8 cellular contexts compared by ENCODE assay signal in the genomic region with DNA sequence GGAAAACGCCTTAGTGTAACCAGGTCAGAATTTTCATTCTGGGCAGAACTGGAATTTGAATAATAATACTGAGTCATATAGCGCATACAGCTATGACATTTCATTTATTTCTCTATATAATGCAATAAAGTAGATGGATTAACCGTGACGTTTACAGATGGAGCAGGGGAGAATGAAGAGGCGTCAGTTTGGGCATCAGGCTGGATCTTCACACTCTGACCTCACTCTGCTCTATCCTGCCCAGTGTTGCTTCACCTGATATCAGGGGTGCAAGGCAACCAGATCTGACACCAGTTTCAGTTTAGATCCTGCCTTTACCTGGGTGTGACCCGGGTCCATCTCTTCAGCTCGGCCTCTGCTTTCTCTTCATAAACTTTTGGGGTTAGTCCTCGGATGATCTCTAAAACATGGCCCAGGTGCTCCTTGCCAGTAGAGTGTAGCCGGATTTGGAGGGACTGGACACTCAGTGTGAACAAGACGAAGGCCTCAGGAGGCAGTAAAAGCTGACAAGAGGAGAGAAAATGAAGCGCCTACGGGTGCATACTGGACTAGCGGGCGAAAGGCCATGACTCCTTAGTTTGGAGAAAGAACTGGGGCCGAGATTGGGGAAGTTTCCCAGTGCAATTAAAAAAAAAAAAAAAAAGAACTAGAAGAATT. TPM values are rescaled to one million over a fixed set of nuclear protein-coding genes. Genes with fewer than 3 reads are reported as not detected.
A peak's percentile ranks its signal among the peaks of the same experiment; 100 is the strongest.
DNase-seq lines count a peak whose midpoint lies in the region; ATAC-seq, FAIRE-seq and TF ChIP-seq lines count a peak whose summit lies in the region.

No MANE protein-coding gene starts in this region.

- FAIRE-seq in frontal cortex (lab: Jason Lieb, UNC), result no peak

- peak overlapping the region; percentile 93 for H3K9ac ChIP-seq in HCT116 (ENCODE audit: low read length)
- H3K9ac ChIP-seq in rectal smooth muscle tissue (ENCODE audit: low read length), result peak overlapping the region; percentile 28

- RAD21 ChIA-PET in HCT116 (lab: Charles Lee; ENCODE audit: low non-redundant PET in 1 of 2, low total read pairs in 2 of 2, uncharacterized antibody in 2 of 2, unreplicated experiment in 2 of 2), result no interaction called here

- peaks cover 46% of the 10 kb centered on the region for H3K79me2 ChIP-seq in HCT116 (ENCODE audit: insufficient read depth, low read length)

- no peak for TF ChIP-seq CTCF in BE2C (IDR thresholded peaks at IDR 0.05; ENCODE audit: low read depth, low read length)
- TF ChIP-seq CTCF in HCT116 (IDR thresholded peaks at IDR 0.05 in 2 of 3, conservative IDR thresholded peaks at IDR 0.05 in 1 of 3; ENCODE audit: borderline replicate concordance in 1 of 3, insufficient read depth in 1 of 3, low read depth in 2 of 3, low read length in 2 of 3), result no peak
- TF ChIP-seq CTCF in fibroblast of villous mesenchyme (IDR thresholded peaks at IDR 0.05; ENCODE audit: insufficient read depth, low read depth, low read length), result no peak

- peak overlapping the region; percentile 93 for H3K4me3 ChIP-seq in BE2C (ENCODE audit: low read depth, low read length)
- peak overlapping the region; percentile 73 to 93 for H3K4me3 ChIP-seq in HCT116 (replicated peaks in 1 of 2; ENCODE audit: low read depth in 1 of 2, low read length in 2 of 2)
- peak overlapping the region; percentile 95 for H3K4me3 ChIP-seq in fibroblast of villous mesenchyme (ENCODE audit: low read depth, low read length)
- peak overlapping the region; percentile 78 for H3K4me3 ChIP-seq in rectal smooth muscle tissue (ENCODE audit: low read length)

- intact Hi-C loops in HCT116 (cut with micrococcal nuclease), result no loop called here

- no peaks in the 10 kb centered on the region for H3K9me3 ChIP-seq in BE2C
- no peaks in the 10 kb centered on the region for H3K9me3 ChIP-seq in HCT116 (ENCODE audit: control insufficient read depth in 1 of 2, insufficient read depth in 1 of 2, low read depth in 1 of 2, low read length in 2 of 2)

- H3K9me2 ChIP-seq in HCT116 (ENCODE audit: insufficient read depth), result no peaks in the 10 kb centered on the region

- CTCF ChIA-PET in HCT116 (lab: Charles Lee), result interaction anchor here (0.7 to 1.9 kb wide), 16 partner anchors 8 to 139 kb away, joined by 3 to 13 read pairs (median 4); partner anchors contain the start of genes CASP2, EPHA1 and GSTK1

- peak overlapping the region; percentile 98 for H3K4me2 ChIP-seq in HCT116 (ENCODE audit: low read length)

- no peak for TF ChIP-seq POLR2A in HCT116 (IDR thresholded peaks at IDR 0.05; ENCODE audit: borderline replicate concordance, extremely low read depth, insufficient read depth, insufficient read length)

- no peak for DNase-seq in BE2C
- peak; percentile 16 for DNase-seq in HCT116 (ENCODE audit: low read depth, low spot score)
- DNase-seq in SKM-1 treated with dmso at 0.1 percent for 144 hours (lab: John Stamatoyannopoulos, UW; ENCODE audit: unreplicated experiment), result peak; percentile 55
- DNase-seq in fibroblast of villous mesenchyme (ENCODE audit: low read depth), result no peak
- no peak for DNase-seq in frontal cortex (ENCODE audit: low spot score in 2 of 2)
- DNase-seq in AG08395 (ENCODE audit: low spot score), result no peak
- no peak for DNase-seq in GM19238 (ENCODE audit: insufficient read length, low spot score)

- H2AFZ ChIP-seq in HCT116 (ENCODE audit: low read depth, low read length, poor library complexity, severe bottlenecking), result no peak overlapping the region

- H3K36me3 ChIP-seq in BE2C (peaks cover 10% of the 10 kb centered on the region), HCT116 (ENCODE audit: control insufficient read depth in 1 of 2, insufficient read depth in 2 of 2, low read length in 2 of 2) (peaks cover 5 to 9% of the 10 kb centered on the region in 2 experiments; a peak in 2 of 4 replicates), rectal smooth muscle tissue (ENCODE audit: control insufficient read depth, insufficient read depth, low read length) (no peaks in the 10 kb centered on the region)

- H3K27ac ChIP-seq in HCT116 (ENCODE audit: low read depth, low read length), result peak overlapping the region; percentile 96
- peak overlapping the region; percentile 99 for H3K27ac ChIP-seq in rectal smooth muscle tissue (ENCODE audit: low read depth, low read length)

- ATAC-seq in HCT116, result no peak

- POLR2A ChIA-PET in HCT116 (lab: Charles Lee), result interaction anchor here (1.0 kb wide), 1 partner anchor 10 kb away, joined by 3 read pairs; no protein-coding TSS in a partner anchor

- H4K20me1 ChIP-seq in HCT116 (ENCODE audit: insufficient read depth), result no peaks in the 10 kb centered on the region

- no peak for TF ChIP-seq RAD21 in HCT116 (IDR thresholded peaks at IDR 0.05; ENCODE audit: low read depth)

- H3K27me3 ChIP-seq in BE2C, result no peaks in the 10 kb centered on the region
- H3K27me3 ChIP-seq in HCT116 (ENCODE audit: insufficient read depth, low read length), result no peaks in the 10 kb centered on the region
- H3K27me3 ChIP-seq in rectal smooth muscle tissue (ENCODE audit: control insufficient read depth, insufficient read depth, low read length), result no peaks in the 10 kb centered on the region

- H3K4me1 ChIP-seq in BE2C (no peaks in the 10 kb centered on the region; the same call in 1 of the 2 replicates), HCT116 (ENCODE audit: control insufficient read depth in 1 of 2, insufficient read depth in 2 of 2, low read length in 2 of 2) (peaks cover 13 to 36% of the 10 kb centered on the region in 2 experiments), rectal smooth muscle tissue (ENCODE audit: control insufficient read depth, insufficient read depth, low read length) (peaks cover 23% of the 10 kb centered on the region)

- no TSS peak for BruUV-seq in HCT116 (replicated peaks; lab: Mats Ljungman, UMichigan)

TF ChIP-seq in HCT116, 20 proteins besides CTCF, POLR2A, EP300 and RAD21:
- no peak for TF ChIP-seq EZH2 (IDR thresholded peaks at IDR 0.05)
- no peak for TF ChIP-seq ZNF274 (IDR thresholded peaks at IDR 0.05; ENCODE audit: low read depth, low read length)
- TF ChIP-seq, protein P1, sequence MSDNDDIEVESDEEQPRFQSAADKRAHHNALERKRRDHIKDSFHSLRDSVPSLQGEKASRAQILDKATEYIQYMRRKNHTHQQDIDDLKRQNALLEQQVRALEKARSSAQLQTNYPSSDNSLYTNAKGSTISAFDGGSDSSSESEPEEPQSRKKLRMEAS (IDR thresholded peaks at IDR 0.05), result no peak
- no peak for TF ChIP-seq SP1 (IDR thresholded peaks at IDR 0.05; ENCODE audit: low read depth)
- TF ChIP-seq SRF (IDR thresholded peaks at IDR 0.05; ENCODE audit: low read depth), result no peak
- TF ChIP-seq REST (IDR thresholded peaks at IDR 0.05; ENCODE audit: low read depth), result no peak
- TF ChIP-seq ATF3 (IDR thresholded peaks at IDR 0.05), result no peak

RNA-seq across cellular contexts. Expression of gene ZYX, which starts 1.4 kb away (rescaled TPM):
- polyA plus RNA-seq in BE2C (2012; ENCODE audit: insufficient read depth, insufficient read length, low read depth), result 96.7 TPM
- total RNA-seq in HCT116 (2021; ENCODE audit: unreplicated experiment) (144 TPM), fibroblast of villous mesenchyme (71.7 and 96.3 TPM in 2 replicates), frontal cortex (4.5 TPM)
- polyA plus RNA-seq in HCT116 (2012), result 188 and 199 TPM in 2 replicates

RNA-seq across cellular contexts. Expression of gene FAM131B, which starts 17.2 kb away (rescaled TPM):
- polyA plus RNA-seq in BE2C (2012; ENCODE audit: insufficient read depth, insufficient read length, low read depth), result not detected
- 0.20 TPM for total RNA-seq in HCT116 (2021; ENCODE audit: unreplicated experiment)
- 0.21 and 0.34 TPM in 2 replicates for polyA plus RNA-seq in HCT116 (2012)
- 1.3 and 2.2 TPM in 2 replicates for total RNA-seq in fibroblast of villous mesenchyme
- total RNA-seq in frontal cortex, result 73.8 TPM

RNA-seq across cellular contexts. Expression of gene EPHA1, which starts 28.9 kb away (rescaled TPM):
- polyA plus RNA-seq in BE2C (2012; ENCODE audit: insufficient read depth, insufficient read length, low read depth), result 3.2 TPM
- total RNA-seq in HCT116 (2021; ENCODE audit: unreplicated experiment), result 29.9 TPM
- 24.3 and 26.3 TPM in 2 replicates for polyA plus RNA-seq in HCT116 (2012)
- 0.32 TPM in 1 of 2 replicates, not detected in the other for total RNA-seq in fibroblast of villous mesenchyme
- total RNA-seq in frontal cortex, result 0.41 TPM

Comparison
In these comparisons a context has a peak if more than half of its experiments do, and no peak if none do; other contexts are left out.
1. DNase-seq: peak in HCT116 (single experiment) and SKM-1 treated with dmso at 0.1 percent for 144 hours (single experiment); none in BE2C (single experiment), fibroblast of villous mesenchyme (single experiment), frontal cortex (0 of 2), AG08395 (single experiment) and GM19238 (single experiment).
2. RNA of gene ZYX, which starts 1.4 kb away (total RNA-seq): 144 TPM in HCT116 (single experiment) and 71.7 to 96.3 TPM in fibroblast of villous mesenchyme; 4.5 TPM in frontal cortex (single experiment); every median in the first group is over 10 times any median in the second.
3. RNA of gene FAM131B, which starts 17.2 kb away (total RNA-seq): 73.8 TPM in frontal cortex (single experiment); 1.3 to 2.2 TPM in fibroblast of villous mesenchyme and 0.20 TPM in HCT116 (single experiment); every median in the first group is over 10 times any median in the second.
4. RNA of gene EPHA1, which starts 28.9 kb away (total RNA-seq): 29.9 TPM in HCT116 (single experiment); 0.41 TPM in frontal cortex (single experiment) and 0.32 TPM in fibroblast of villous mesenchyme; every median in the first group is over 10 times any median in the second.
5. Peak in every context shown above with its lines, with median percentiles within 50 percentile points of each other: H3K4me3 ChIP-seq.